ENCODE assay signal across 27 cellular contexts in genomic region chr11:111525456-111525855, GRCh38. TPM values are rescaled to one million over a fixed set of nuclear protein-coding genes. Genes with fewer than 3 reads are reported as not detected.
A peak's percentile ranks its signal among the peaks of the same experiment; 100 is the strongest.
DNase-seq lines count a peak whose midpoint lies in the region; ATAC-seq and TF ChIP-seq lines count a peak whose summit lies in the region.
"Had no signal": no experiment of that assay in that cellular context is flagged by ENCODE, and none has a peak within 500 bp of the region (broad histone marks: within the 10 kb centered on the region; RNA-seq: fewer than 3 reads in every experiment).

No MANE protein-coding gene starts in this region.

- peaks cover 85% of the 10 kb centered on the region for H3K4me1 Mint-ChIP-seq in activated T-cell treated with anti-CD3 and anti-CD28 coated beads, Interleukin-2, amount 50 U/mL, for 72 hours (ENCODE audit: low read depth)
- peaks cover 72% of the 10 kb centered on the region for H3K4me1 Mint-ChIP-seq in stimulated activated naive CD8-positive, alpha-beta T cell treated with anti-CD3 and anti-CD28 coated beads, Interleukin-15, amount 100 ng/mL, for 72 hours

- no peak for TF ChIP-seq CTCF in RWPE2 (IDR thresholded peaks at IDR 0.05; ENCODE audit: poor library complexity, severe bottlenecking)

- peaks cover 42% of the 10 kb centered on the region for H3K4me1 ChIP-seq in RWPE2 (ENCODE audit: insufficient read depth, poor library complexity, severe bottlenecking)

- peaks cover 8% of the 10 kb centered on the region for H3K27me3 Mint-ChIP-seq in activated T-cell treated with anti-CD3 and anti-CD28 coated beads, Interleukin-2, amount 50 U/mL, for 72 hours (ENCODE audit: low read depth)
- H3K27me3 Mint-ChIP-seq in stimulated activated naive CD8-positive, alpha-beta T cell treated with anti-CD3 and anti-CD28 coated beads, Interleukin-15, amount 100 ng/mL, for 72 hours: no peaks in the 10 kb centered on the region

- H3K27ac Mint-ChIP-seq in activated T-cell treated with anti-CD3 and anti-CD28 coated beads, Interleukin-2, amount 50 U/mL, for 72 hours: peak overlapping the region; percentile 30
- H3K27ac Mint-ChIP-seq in stimulated activated naive CD8-positive, alpha-beta T cell treated with anti-CD3 and anti-CD28 coated beads, Interleukin-15, amount 100 ng/mL, for 72 hours: peak overlapping the region in 1 of 2 donors; percentile 78

- no peaks in the 10 kb centered on the region for H3K27me3 ChIP-seq in RWPE2 (ENCODE audit: insufficient read depth, poor library complexity, severe bottlenecking)
- H3K27me3 ChIP-seq: SJSA1 had no signal

- H3K4me3 Mint-ChIP-seq in activated T-cell treated with anti-CD3 and anti-CD28 coated beads, Interleukin-2, amount 50 U/mL, for 72 hours: peak overlapping the region in 1 of 2 donors; percentile 20
- peak overlapping the region; percentile 36 to 44 for H3K4me3 Mint-ChIP-seq in stimulated activated naive CD8-positive, alpha-beta T cell treated with anti-CD3 and anti-CD28 coated beads, Interleukin-15, amount 100 ng/mL, for 72 hours
- H3K4me3 Mint-ChIP-seq: CD8-positive, alpha-beta T cell had no signal

- H3K36me3 Mint-ChIP-seq in activated T-cell treated with anti-CD3 and anti-CD28 coated beads, Interleukin-2, amount 50 U/mL, for 72 hours (ENCODE audit: insufficient read depth in 2 of 2): no peaks in the 10 kb centered on the region
- H3K36me3 Mint-ChIP-seq: CD8-positive, alpha-beta T cell had no signal

- no peak for ATAC-seq in activated T-cell treated with anti-CD3 and anti-CD28 coated beads, Interleukin-2, amount 50 U/mL, for 72 hours (replicated peaks in 1 of 2)
- no peak for ATAC-seq in RWPE2 (ENCODE audit: low read depth)
- peak; percentile 15 for ATAC-seq in esophagus mucosa
- ATAC-seq in stimulated activated naive CD8-positive, alpha-beta T cell treated with anti-CD3 and anti-CD28 coated beads, Interleukin-15, amount 100 ng/mL, for 72 hours: no peak
- no peak for ATAC-seq in HG03196 (IDR thresholded peaks at IDR 0.05; ENCODE audit: unreplicated experiment)
- no peak for ATAC-seq in GM18520 (IDR thresholded peaks at IDR 0.05; ENCODE audit: unreplicated experiment)
- ATAC-seq: CD8-positive, alpha-beta T cell; HepG2 had no signal

- H3K4me3 ChIP-seq in RWPE2 (ENCODE audit: severe bottlenecking): no peak overlapping the region
- H3K4me3 ChIP-seq: GM12878, SJSA1 had no signal

- no peaks in the 10 kb centered on the region for H3K9me3 Mint-ChIP-seq in activated T-cell treated with anti-CD3 and anti-CD28 coated beads, Interleukin-2, amount 50 U/mL, for 72 hours
- no peaks in the 10 kb centered on the region for H3K9me3 Mint-ChIP-seq in stimulated activated naive CD8-positive, alpha-beta T cell treated with anti-CD3 and anti-CD28 coated beads, Interleukin-15, amount 100 ng/mL, for 72 hours
- H3K9me3 Mint-ChIP-seq: CD8-positive, alpha-beta T cell had no signal

- DNase-seq in activated T-cell treated with anti-CD3 and anti-CD28 coated beads, Interleukin-2, amount 50 U/mL, for 72 hours: no peak
- no peak for DNase-seq in activated T-cell treated with anti-CD3 and anti-CD28 coated beads, Interleukin-2, amount 50 U/mL, for 1 hour
- DNase-seq in RWPE2 (ENCODE audit: low spot score): no peak
- no peak for DNase-seq in stimulated activated naive CD8-positive, alpha-beta T cell treated with anti-CD3 and anti-CD28 coated beads, Interleukin-15, amount 100 ng/mL, for 72 hours
- DNase-seq: AML-193; C1 segment of cervical spinal cord; CD8-positive, alpha-beta T cell; DND-41; GOT3; HCEC 1CT; KBM-7; NCI-H1105; NCI-H146; NCI-H2081; NCI-H2171; NCI-H345; NCI-H524; NCI-H774 had no signal

- H3K9me3 ChIP-seq in RWPE2 (ENCODE audit: severe bottlenecking): no peaks in the 10 kb centered on the region
- H3K9me3 ChIP-seq: SJSA1 had no signal

- H3K27ac ChIP-seq in RWPE2 (ENCODE audit: poor library complexity, severe bottlenecking): peak overlapping the region; percentile 56
- H3K27ac ChIP-seq: HL-60 had no signal

- no peaks in the 10 kb centered on the region for H3K36me3 ChIP-seq in RWPE2 (ENCODE audit: low read depth)
- H3K36me3 ChIP-seq: SJSA1 had no signal

RNA-seq across cellular contexts. Expression of gene HOATZ, which starts 10.9 kb away (rescaled TPM):
- total RNA-seq in activated T-cell treated with anti-CD3 and anti-CD28 coated beads, Interleukin-2, amount 50 U/mL, for 72 hours: not detected
- not detected for total RNA-seq in esophagus mucosa
- total RNA-seq: A172; CD8-positive, alpha-beta T cell; HepG2; HT-29; SJSA1 had no signal

RNA-seq across cellular contexts. Expression of gene BTG4, which starts 13.3 kb away (rescaled TPM):
- total RNA-seq in activated T-cell treated with anti-CD3 and anti-CD28 coated beads, Interleukin-2, amount 50 U/mL, for 72 hours: under 1 TPM in 1 of 2 donors, not detected in 1; 0.23 TPM
- not detected for total RNA-seq in esophagus mucosa
- total RNA-seq: CD8-positive, alpha-beta T cell; GM12878; HepG2; HT-29; SJSA1 had no signal

RNA-seq across cellular contexts. Expression of gene LAYN, which starts 15.1 kb away (rescaled TPM):
- total RNA-seq in activated T-cell treated with anti-CD3 and anti-CD28 coated beads, Interleukin-2, amount 50 U/mL, for 72 hours: 10 to 100 TPM; 12.3 to 15.6 TPM
- 1.9 TPM for total RNA-seq in esophagus mucosa
- total RNA-seq: GM12878, HepG2, HT-29 had no signal
